8 cellular contexts compared by ENCODE assay signal in the genomic region with DNA sequence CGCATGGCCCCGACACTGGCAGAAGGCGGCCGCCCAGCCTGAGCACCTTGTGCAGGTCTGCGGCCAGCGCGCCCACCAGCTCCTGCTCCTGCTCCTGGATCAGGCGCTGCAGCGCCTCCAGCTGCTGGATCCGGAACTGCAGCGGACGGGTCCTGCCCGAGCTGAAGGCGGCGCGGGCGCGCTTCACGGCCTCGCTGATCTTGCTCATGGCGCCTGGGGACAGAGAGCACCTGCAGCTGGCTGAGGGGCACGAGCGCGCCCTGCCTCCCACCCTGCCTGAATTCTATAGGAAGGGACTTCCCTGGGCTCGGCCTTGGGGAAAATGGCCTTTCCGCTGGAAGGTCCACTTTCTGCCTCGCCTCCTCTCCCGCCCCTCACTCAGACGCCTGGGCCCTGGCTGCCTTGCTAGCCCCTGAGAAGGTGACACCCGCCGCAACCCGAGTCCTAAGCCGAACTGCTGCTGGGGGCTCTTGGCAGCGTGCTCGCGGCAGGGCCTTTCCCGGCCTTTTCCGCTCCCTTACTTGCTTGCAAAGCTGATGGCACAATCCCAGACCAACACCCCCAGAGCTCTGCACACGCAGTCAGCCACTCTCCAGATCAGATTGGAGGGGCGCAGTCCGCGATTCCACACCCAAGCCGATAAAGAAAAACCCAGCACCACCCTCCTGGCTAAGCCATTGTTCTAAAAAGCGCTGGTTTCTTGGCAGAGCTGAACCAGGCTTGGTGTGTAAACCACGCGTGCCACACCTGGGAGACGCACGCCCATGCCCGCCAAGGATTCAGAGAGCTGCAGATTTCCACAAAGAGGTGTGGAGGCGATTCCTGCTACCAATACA. TPM values are rescaled to one million over a fixed set of nuclear protein-coding genes. Genes with fewer than 3 reads are reported as not detected.
DNase-seq lines count a peak whose midpoint lies in the region; ATAC-seq and TF ChIP-seq lines count a peak whose summit lies in the region.

No MANE protein-coding gene starts in this region.

- intact Hi-C loops in mucosa of descending colon (cut with DNase I, micrococcal nuclease), result no loop called here

- H3K4me1 ChIP-seq in mucosa of descending colon (ENCODE audit: low read depth), result peaks cover 20% of the 10 kb centered on the region

- TF ChIP-seq CTCF in AG09319 (IDR thresholded peaks at IDR 0.05; ENCODE audit: low read depth, low read length), result peak; percentile 85
- TF ChIP-seq CTCF in epithelial cell of proximal tubule (conservative IDR thresholded peaks at IDR 0.05; ENCODE audit: low read depth, low read length), result peak; percentile 68
- TF ChIP-seq CTCF in mucosa of descending colon (IDR thresholded peaks at IDR 0.05), result peak; percentile 99

- peak; percentile 57 for ATAC-seq in GM21423 (IDR thresholded peaks at IDR 0.05; ENCODE audit: unreplicated experiment)
- ATAC-seq in mucosa of descending colon, result peak; percentile 93

- DNase-seq in AG09319 (ENCODE audit: extremely low read depth, low read depth), result no peak
- DNase-seq in NCI-H69 (lab: John Stamatoyannopoulos, UW), result peak; percentile 84
- peak; percentile 76 for DNase-seq in activated T-cell treated with anti-CD3 and anti-CD28 coated beads for 24 hours (ENCODE audit: low read depth)
- DNase-seq in epithelial cell of proximal tubule (ENCODE audit: low read depth), result no peak
- DNase-seq in mucosa of descending colon, result peak; percentile 93 to 99 (median 98)
- DNase-seq in stimulated activated CD8-positive, alpha-beta memory T cell treated with anti-CD3 and anti-CD28 coated beads, Interleukin-15, amount 100 ng/mL, for 48 hours (ENCODE audit: low read depth in 2 of 2), result peak; percentile 78 to 81
- DNase-seq in amniotic stem cell (lab: John Stamatoyannopoulos, UW), result no peak

- H3K4me3 ChIP-seq in epithelial cell of proximal tubule (ENCODE audit: low read depth, low read length), result peak overlapping the region; percentile 47
- no peak overlapping the region for H3K4me3 ChIP-seq in mucosa of descending colon

- H3K9me3 ChIP-seq in mucosa of descending colon, result no peaks in the 10 kb centered on the region

- no peaks in the 10 kb centered on the region for H3K36me3 ChIP-seq in mucosa of descending colon (ENCODE audit: low read depth)

RNA-seq across cellular contexts. Expression of a gene that starts 3.0 kb away (rescaled TPM):
- total RNA-seq in epithelial cell of proximal tubule, result 3.3 TPM in 1 of 2 replicates, not detected in the other
- 1 to 10 TPM in 2 of 3 donors, under 1 TPM in 1; 0.60 to 5.9 (median 3.1) TPM for total RNA-seq in mucosa of descending colon

RNA-seq across cellular contexts. Expression of a gene that starts 28.8 kb away (rescaled TPM):
- total RNA-seq in epithelial cell of proximal tubule (not detected in 2 replicates), mucosa of descending colon (under 1 TPM; 0.28 to 0.65 (median 0.38) TPM)

Comparison
In these comparisons a context has a peak if more than half of its experiments do, and no peak if none do; other contexts are left out.
1. DNase-seq: peak in NCI-H69 (single experiment), activated T-cell treated with anti-CD3 and anti-CD28 coated beads for 24 hours (single experiment), mucosa of descending colon (3 of 3) and stimulated activated CD8-positive, alpha-beta memory T cell treated with anti-CD3 and anti-CD28 coated beads, Interleukin-15, amount 100 ng/mL, for 48 hours (2 of 2); none in AG09319 (single experiment), epithelial cell of proximal tubule (single experiment) and amniotic stem cell (single experiment).
2. Peak in every context shown above with its lines, with median percentiles within 50 percentile points of each other: CTCF ChIP-seq.